Comparison of ENCODE assay signal across 8 cellular contexts in the genomic region with DNA sequence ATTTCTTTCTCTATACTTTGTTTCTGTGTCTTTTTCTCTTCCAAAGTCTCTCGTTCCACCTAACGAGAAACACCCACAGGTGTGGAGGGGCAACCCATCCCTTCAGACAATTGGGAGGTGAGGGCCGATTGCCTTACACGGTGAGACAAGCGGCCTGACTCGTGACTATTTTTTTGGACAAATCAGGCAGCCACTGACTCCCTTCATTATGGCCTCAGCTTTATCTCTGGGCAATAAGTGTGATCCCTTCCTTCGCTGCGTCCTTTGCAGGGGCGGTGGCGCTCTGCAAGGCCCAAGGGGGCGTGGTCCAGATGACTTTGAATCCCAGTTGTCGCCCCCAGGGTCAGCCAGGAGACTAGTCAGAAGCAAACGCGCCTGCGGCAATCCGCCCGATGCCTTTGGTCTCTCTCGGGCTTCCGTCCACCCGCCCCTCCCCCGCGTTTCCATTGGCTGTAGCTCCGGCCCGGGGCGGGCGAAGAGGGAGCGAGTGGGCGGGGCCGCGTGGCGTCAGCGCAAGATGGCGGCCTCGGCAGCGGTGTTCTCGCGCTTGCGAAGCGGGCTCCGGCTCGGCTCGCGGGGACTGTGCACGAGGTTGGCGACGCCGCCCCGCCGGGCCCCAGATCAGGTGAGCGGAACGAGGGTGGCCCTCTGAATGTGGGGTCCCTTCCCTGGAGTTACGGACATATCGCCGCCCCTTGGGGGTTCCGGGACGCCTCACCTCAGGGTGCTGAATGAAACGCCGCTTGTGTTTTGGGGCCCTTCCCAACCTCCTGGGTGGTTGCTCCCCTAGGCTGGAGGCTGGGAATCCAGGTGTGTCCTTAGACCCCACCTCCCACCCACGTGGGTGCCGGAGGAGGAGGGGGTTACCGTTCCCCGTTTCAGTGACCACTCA. TPM values are rescaled to one million over a fixed set of nuclear protein-coding genes. Genes with fewer than 3 reads are reported as not detected.
DNase-seq lines count a peak whose midpoint lies in the region; ATAC-seq and TF ChIP-seq lines count a peak whose summit lies in the region.

A gene (plus strand): TSS at position 502 of the 892 bp plus-strand sequence. CDS start 16 bp downstream, at position 518.

- H3K9ac ChIP-seq in PC-3 (ENCODE audit: low read length), result peak within 1 kb of the TSS; percentile 93

- peaks cover 25% of the 10 kb centered on the region for H3K79me2 ChIP-seq in PC-3 (ENCODE audit: low read length)

- intact Hi-C loops in PC-3 (cut with micrococcal nuclease) (no loop called here), mucosa of descending colon (cut with DNase I, micrococcal nuclease) (no loop called here)

- no peak for TF ChIP-seq CTCF in PC-3 (conservative IDR thresholded peaks at IDR 0.05; ENCODE audit: low read depth, low read length)
- TF ChIP-seq CTCF in epithelial cell of esophagus (IDR thresholded peaks at IDR 0.05; ENCODE audit: insufficient read depth, low read depth, low read length, missing control alignments), result no peak
- TF ChIP-seq CTCF in mucosa of descending colon (IDR thresholded peaks at IDR 0.05), result no peak

- H4K20me1 ChIP-seq in PC-3 (ENCODE audit: low read length), result no peaks in the 10 kb centered on the region

- ATAC-seq in GM21576 (IDR thresholded peaks at IDR 0.05; ENCODE audit: unreplicated experiment) (peak; percentile 84), PC-3 (peak; percentile 93), mucosa of descending colon (peak; percentile 99)

- peaks cover 7% of the 10 kb centered on the region for H3K4me1 ChIP-seq in PC-3 (ENCODE audit: insufficient read depth, low read length)
- H3K4me1 ChIP-seq in mucosa of descending colon (ENCODE audit: low read depth), result peaks cover 10% of the 10 kb centered on the region

- peak within 1 kb of the TSS; percentile 56 for H3K27ac ChIP-seq in PC-3 (ENCODE audit: low read length)

- CTCF ChIA-PET in PC-3 (lab: Charles Lee), result no interaction called here

- DNase-seq in DMS 273 treated with DMSO at 0.1 percent for 48 hours (lab: John Stamatoyannopoulos, UW), result peak; percentile 93
- peak; percentile 91 for DNase-seq in Jurkat, Clone E6-1 (ENCODE audit: low read depth, low spot score)
- peak; percentile 93 for DNase-seq in PC-3
- peak; percentile 97 for DNase-seq in activated T-cell treated with anti-CD3 and anti-CD28 coated beads for 4 hours
- peak; percentile 96 for DNase-seq in epithelial cell of esophagus (ENCODE audit: low read depth)
- DNase-seq in mucosa of descending colon, result peak; percentile 97 to 99 (median 98)
- peak; percentile 90 to 95 for DNase-seq in stimulated activated CD8-positive, alpha-beta memory T cell treated with anti-CD3 and anti-CD28 coated beads, Interleukin-4, amount 100 ng/mL, for 1 hour (ENCODE audit: low read depth in 2 of 2, low spot score in 1 of 2)

- H3F3A ChIP-seq in PC-3 (ENCODE audit: low read length, unreplicated experiment), result no peaks in the 10 kb centered on the region

- BruUV-seq in PC-3 (replicated peaks; lab: Mats Ljungman, UMichigan), result TSS peak; percentile 75

- H3K9me2 ChIP-seq in PC-3 (replicated peaks; ENCODE audit: low read length), result no peaks in the 10 kb centered on the region

- peak within 1 kb of the TSS; percentile 67 for H2AFZ ChIP-seq in PC-3 (ENCODE audit: low read length)

- H3K4me3 ChIP-seq in Jurkat, Clone E6-1 (ENCODE audit: low read length), result peak within 1 kb of the TSS; percentile 98
- H3K4me3 ChIP-seq in PC-3 (ENCODE audit: low read length) (peak within 1 kb of the TSS; percentile 84), epithelial cell of esophagus (ENCODE audit: low read length) (peak within 1 kb of the TSS; percentile 98), mucosa of descending colon (peak within 1 kb of the TSS; percentile 88)

- H3K9me3 ChIP-seq in PC-3 (ENCODE audit: low read length) (no peaks in the 10 kb centered on the region), mucosa of descending colon (no peaks in the 10 kb centered on the region)

- no peaks in the 10 kb centered on the region for H3K27me3 ChIP-seq in PC-3 (ENCODE audit: low read length)

- peak within 1 kb of the TSS; percentile 90 for H3K4me2 ChIP-seq in PC-3 (ENCODE audit: low read length)

- H3K36me3 ChIP-seq in PC-3 (ENCODE audit: low read depth, low read length) (no peaks in the 10 kb centered on the region; the same call in 1 of the 2 replicates), mucosa of descending colon (ENCODE audit: low read depth) (no peaks in the 10 kb centered on the region)

- POLR2A ChIA-PET in PC-3 (lab: Charles Lee; ENCODE audit: unreplicated experiment), result interaction anchor here (0.6 kb wide), 1 partner anchor 17 kb away, joined by 21 read pairs; no protein-coding TSS in a partner anchor

RNA-seq across cellular contexts. Expression of the gene that starts here (rescaled TPM):
- polyA plus RNA-seq in Jurkat, Clone E6-1 (2012; ENCODE audit: insufficient read depth, insufficient read length), result 137 TPM
- 97.2 and 123 TPM in 2 replicates for total RNA-seq in PC-3 (2014; rRNA removed)
- 10 to 100 TPM; 52.6 to 57.9 (median 57.7) TPM for total RNA-seq in mucosa of descending colon

Comparison
In these comparisons a context has a peak if more than half of its experiments do, and no peak if none do; other contexts are left out.
1. Peak in every context shown above with its lines: DNase-seq, ATAC-seq, H3K4me3 ChIP-seq and H3K27ac ChIP-seq.